In the genomic region with DNA sequence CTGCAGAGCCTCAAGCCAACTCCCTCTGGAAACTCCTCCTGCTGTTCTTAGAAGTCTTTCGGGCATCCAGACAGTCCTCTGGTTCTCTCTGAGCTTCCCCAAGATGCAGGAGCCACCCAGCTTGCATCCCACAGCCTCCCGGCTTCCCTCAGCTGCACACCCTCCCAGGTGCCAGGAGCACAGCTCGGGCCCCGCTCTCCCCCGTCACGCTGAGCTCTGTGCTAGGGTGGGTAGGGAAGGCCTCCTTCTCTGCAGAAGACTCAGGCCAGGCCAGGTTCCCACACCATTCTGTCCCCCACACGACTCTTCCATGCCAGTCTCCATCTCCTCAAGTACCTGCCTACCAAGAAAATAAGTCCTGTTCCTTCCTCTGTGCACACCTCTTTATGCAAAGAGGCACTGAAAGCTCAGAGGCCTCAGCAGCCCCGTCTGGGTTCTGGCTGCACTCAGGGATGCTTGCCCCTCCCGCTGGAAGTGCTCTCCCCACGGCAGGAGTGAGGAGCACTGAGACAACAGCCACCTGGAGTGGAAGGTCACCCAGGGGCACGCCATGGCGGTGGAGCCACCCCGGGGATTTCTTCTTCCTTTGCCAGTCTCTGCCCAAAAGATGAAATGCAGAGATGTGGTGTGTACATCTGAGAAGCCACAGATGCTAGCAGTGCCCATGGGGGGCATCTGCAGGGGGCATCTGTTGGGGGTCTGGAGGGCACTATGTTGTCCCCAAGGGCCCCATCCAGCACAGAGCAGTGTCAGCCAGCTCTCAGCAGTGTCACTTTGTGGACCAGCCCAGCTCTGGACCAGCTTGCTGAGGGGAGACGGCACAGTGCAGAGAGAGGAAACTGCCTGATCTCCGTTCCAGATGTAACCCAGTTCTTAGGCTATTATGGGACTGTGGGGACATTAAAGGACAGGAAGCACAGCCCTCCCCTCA, we compare ENCODE assay signal across 20 cellular contexts.
DNase-seq lines count a peak whose midpoint lies in the region; ATAC-seq and TF ChIP-seq lines count a peak whose summit lies in the region.
"Had no signal": no experiment of that assay in that cellular context is flagged by ENCODE, and none has a peak within 500 bp of the region (broad histone marks: within the 10 kb centered on the region; RNA-seq: fewer than 3 reads in every experiment).

No MANE protein-coding gene starts in this region.

- no peaks in the 10 kb centered on the region for H3K27me3 ChIP-seq in BLaER1 treated with 17β-estradiol and CSF1 and Interleukin-3, amounts not matched to agents 10 nM and 100 nM
- peaks cover 11% of the 10 kb centered on the region for H3K27me3 ChIP-seq in Panc1 (ENCODE audit: control insufficient read depth, insufficient read depth, low read length)
- H3K27me3 ChIP-seq in lower lobe of right lung (ENCODE audit: low read depth) = no peaks in the 10 kb centered on the region

- in situ Hi-C loops in Panc1 (cut with HindIII; ENCODE audit: low pct_unique_long_range_greater_than_20kb, low sequenced_read_pairs) = no loop called here

- TF ChIP-seq CTCF in Panc1 (IDR thresholded peaks at IDR 0.05) (no peak), lower lobe of right lung (IDR thresholded peaks at IDR 0.05) (no peak)

- peak overlapping the region in 9 of 11 experiments; percentile 18 to 79 (median 70); a peak in 16 of 22 replicates for H3K4me2 ChIP-seq in BLaER1 treated with 17β-estradiol and CSF1 and Interleukin-3, amounts not matched to agents 10 nM and 100 nM
- H3K4me2 ChIP-seq: PC-9 had no signal

- CTCF ChIA-PET in Panc1 (lab: Charles Lee) = no interaction called here

- peaks cover 0 to 27% (median 21%) of the 10 kb centered on the region in 10 experiments; a peak in 15 of 20 replicates for H3K4me1 ChIP-seq in BLaER1 treated with 17β-estradiol and CSF1 and Interleukin-3, amounts not matched to agents 10 nM and 100 nM
- H3K4me1 ChIP-seq in Panc1 (ENCODE audit: control insufficient read depth, insufficient read depth, low read length) (no peaks in the 10 kb centered on the region), lower lobe of right lung (no peaks in the 10 kb centered on the region)
- H3K4me1 ChIP-seq: Caco-2 had no signal

- no TSS peak for BruUV-seq in Panc1 (replicated peaks; lab: Mats Ljungman, UMichigan)

- H4K20me1 ChIP-seq in BLaER1 treated with 17β-estradiol and CSF1 and Interleukin-3, amounts not matched to agents 10 nM and 100 nM = no peaks in the 10 kb centered on the region

- POLR2A ChIA-PET in Panc1 (lab: Charles Lee) = no interaction called here

- intact Hi-C loops in Panc1 (cut with micrococcal nuclease; ENCODE audit: unreplicated experiment) = no loop called here
- intact Hi-C loops in lower lobe of right lung (cut with DNase I) = no loop called here
- intact Hi-C loops in sciatic nerve (cut with DNase I) = no loop called here

- H3K9me3 ChIP-seq in BLaER1 treated with 17β-estradiol and CSF1 and Interleukin-3, amounts not matched to agents 10 nM and 100 nM (replicated peaks in 1 of 11) = no peaks in the 10 kb centered on the region
- no peaks in the 10 kb centered on the region for H3K9me3 ChIP-seq in Panc1 (ENCODE audit: control insufficient read depth, insufficient read depth, low read depth, low read length)
- no peaks in the 10 kb centered on the region for H3K9me3 ChIP-seq in lower lobe of right lung

- 0 out of 2 replicates have a peak, but pooled peaks have one; percentile 37 for ATAC-seq in Panc1
- ATAC-seq in lower lobe of right lung = no peak
- ATAC-seq in sciatic nerve = no peak
- ATAC-seq: Right ventricle myocardium inferior had no signal

- H3K36me3 ChIP-seq in BLaER1 treated with 17β-estradiol and CSF1 and Interleukin-3, amounts not matched to agents 10 nM and 100 nM = no peaks in the 10 kb centered on the region
- no peaks in the 10 kb centered on the region for H3K36me3 ChIP-seq in Panc1 (ENCODE audit: control insufficient read depth, insufficient read depth, low read length)
- no peaks in the 10 kb centered on the region for H3K36me3 ChIP-seq in lower lobe of right lung

- no peak for DNase-seq in Panc1 (ENCODE audit: low read depth, low spot score)
- DNase-seq in lower lobe of right lung = peak; percentile 24
- DNase-seq in sciatic nerve (ENCODE audit: low spot score) = peak; percentile 27
- no peak for DNase-seq in NCI-H2107 (lab: John Stamatoyannopoulos, UW)
- no peak for DNase-seq in NCI-H2171 (lab: John Stamatoyannopoulos, UW)
- DNase-seq in NCI-H1930 (lab: John Stamatoyannopoulos, UW) = no peak
- DNase-seq: ACHN; AML-193; CD4-positive, CD25-positive, alpha-beta regulatory T cell; EL; GOT3; MV-4-11; NCI-H1436; NCI-H2029 treated with DMSO at 0.1 percent for 48 hours; NCI-H510A treated with DMSO at 0.1 percent for 48 hours; PC-9 had no signal

- no peak overlapping the region for H3K27ac ChIP-seq in BLaER1 treated with 17β-estradiol and CSF1 and Interleukin-3, amounts not matched to agents 10 nM and 100 nM
- no peak overlapping the region for H3K27ac ChIP-seq in Panc1 (ENCODE audit: low read length)
- H3K27ac ChIP-seq in lower lobe of right lung = no peak overlapping the region
- H3K27ac ChIP-seq: HL-60, PC-9 had no signal

- H3K9ac ChIP-seq in BLaER1 treated with 17β-estradiol and CSF1 and Interleukin-3, amounts not matched to agents 10 nM and 100 nM = peak overlapping the region in 1 of 11 experiments; percentile 44; a peak in 4 of 22 replicates

- no peak overlapping the region for H3K4me3 ChIP-seq in BLaER1 treated with 17β-estradiol and CSF1 and Interleukin-3, amounts not matched to agents 10 nM and 100 nM
- H3K4me3 ChIP-seq in Panc1 (ENCODE audit: low read depth in 2 of 2, low read length in 2 of 2) (no peak overlapping the region), lower lobe of right lung (no peak overlapping the region)
- H3K4me3 ChIP-seq: PC-9 had no signal

Comparison
In these comparisons a context has a peak if more than half of its experiments do, and no peak if none do; other contexts are left out.
1. DNase-seq: peak in lower lobe of right lung (single experiment) and sciatic nerve (single experiment); none in Panc1 (single experiment), NCI-H2107 (single experiment), NCI-H2171 (single experiment) and NCI-H1930 (0 of 2).